33 cellular contexts compared by ENCODE assay signal in genomic region chr4:112176596-112176995, GRCh38. TPM values are rescaled to one million over a fixed set of nuclear protein-coding genes. Genes with fewer than 3 reads are reported as not detected.
DNase-seq lines count a peak whose midpoint lies in the region; ATAC-seq lines count a peak whose summit lies in the region.
"Had no signal": no experiment of that assay in that cellular context is flagged by ENCODE, and none has a peak within 500 bp of the region (broad histone marks: within the 10 kb centered on the region; RNA-seq: fewer than 3 reads in every experiment).

No MANE protein-coding gene starts in this region.

- ATAC-seq in activated naive CD4-positive, alpha-beta T cell treated with anti-CD3 and anti-CD28 coated beads, Interleukin-2, amount 50 U/mL, for 72 hours, result peak; percentile 69 to 70
- peak; percentile 54 for ATAC-seq in HG02642 (IDR thresholded peaks at IDR 0.05; ENCODE audit: poor library complexity, unreplicated experiment)
- no peak for ATAC-seq in left cardiac atrium
- no peak for ATAC-seq in naive thymus-derived CD8-positive, alpha-beta T cell
- ATAC-seq: gastroesophageal sphincter, left colon, Panc1, pancreas, upper lobe of right lung had no signal

- peaks cover 32% of the 10 kb centered on the region for H3K4me1 Mint-ChIP-seq in activated naive CD4-positive, alpha-beta T cell treated with anti-CD3 and anti-CD28 coated beads, Interleukin-2, amount 10 ng/mL, durations not matched to agents 7 days and 5 days
- peaks cover 41% of the 10 kb centered on the region for H3K4me1 Mint-ChIP-seq in T-helper 2 cell treated with Interferon-gamma antibody and Interleukin-4, amounts not matched to agents 5 μg/mL and 100 μg/mL, for 36 hours (ENCODE audit: low read depth)
- peaks cover 10 to 52% (median 39%) of the 10 kb centered on the region in 4 donors for H3K4me1 Mint-ChIP-seq in naive thymus-derived CD8-positive, alpha-beta T cell
- H3K4me1 Mint-ChIP-seq: brain, IgD-negative memory B cell, memory B cell, neural crest cell had no signal

- CTCF ChIA-PET in activated naive CD4-positive, alpha-beta T cell treated with anti-CD3 and anti-CD28 coated beads, Interleukin-2, amount 10 ng/mL, durations not matched to agents 7 days and 5 days (lab: Charles Lee), result interaction anchor here (0.8 to 1.1 kb wide), 2 partner anchors 9 to 58 kb away, joined by 3 read pairs; no protein-coding TSS in a partner anchor

- intact Hi-C loops in left cardiac atrium (cut with DNase I), result no loop called here

- peaks cover 16 to 19% of the 10 kb centered on the region in 2 donors for H3K36me3 Mint-ChIP-seq in activated naive CD4-positive, alpha-beta T cell treated with anti-CD3 and anti-CD28 coated beads, Interleukin-2, amount 50 U/mL, for 72 hours
- peaks cover 4% of the 10 kb centered on the region for H3K36me3 Mint-ChIP-seq in activated naive CD4-positive, alpha-beta T cell treated with anti-CD3 and anti-CD28 coated beads, Interleukin-2, amount 10 ng/mL, durations not matched to agents 7 days and 5 days
- no peaks in the 10 kb centered on the region for H3K36me3 Mint-ChIP-seq in T-helper 2 cell treated with Interferon-gamma antibody and Interleukin-4, amounts not matched to agents 5 μg/mL and 100 μg/mL, for 36 hours (ENCODE audit: low read depth)
- H3K36me3 Mint-ChIP-seq in naive thymus-derived CD8-positive, alpha-beta T cell, result peaks cover 0 to 2% (median 2%) of the 10 kb centered on the region in 3 donors
- H3K36me3 Mint-ChIP-seq: brain, memory B cell had no signal

- H3K27ac Mint-ChIP-seq in activated naive CD4-positive, alpha-beta T cell treated with anti-CD3 and anti-CD28 coated beads, Interleukin-2, amount 50 U/mL, for 72 hours, result no peak overlapping the region
- H3K27ac Mint-ChIP-seq in activated naive CD4-positive, alpha-beta T cell treated with anti-CD3 and anti-CD28 coated beads, Interleukin-2, amount 10 ng/mL, durations not matched to agents 7 days and 5 days, result no peak overlapping the region
- H3K27ac Mint-ChIP-seq in T-helper 2 cell treated with Interferon-gamma antibody and Interleukin-4, amounts not matched to agents 5 μg/mL and 100 μg/mL, for 36 hours, result no peak overlapping the region
- peak overlapping the region in 2 of 10 donors; percentile 16 to 45 for H3K27ac Mint-ChIP-seq in naive thymus-derived CD8-positive, alpha-beta T cell
- H3K27ac Mint-ChIP-seq: activated CD4-positive, alpha-beta T cell treated with anti-CD3 and anti-CD28 coated beads, Interleukin-2, amount 10 ng/mL, durations not matched to agents 7 days and 5 days; brain; IgD-negative memory B cell; memory B cell had no signal

- POLR2A ChIA-PET in naive thymus-derived CD8-positive, alpha-beta T cell (lab: Charles Lee), result interaction anchor here (0.6 kb wide), 1 partner anchor 34 kb away, joined by 4 read pairs; no protein-coding TSS in a partner anchor

- H3K27me3 Mint-ChIP-seq in activated naive CD4-positive, alpha-beta T cell treated with anti-CD3 and anti-CD28 coated beads, Interleukin-2, amount 10 ng/mL, durations not matched to agents 7 days and 5 days, result no peaks in the 10 kb centered on the region
- H3K27me3 Mint-ChIP-seq in T-helper 2 cell treated with Interferon-gamma antibody and Interleukin-4, amounts not matched to agents 5 μg/mL and 100 μg/mL, for 36 hours (ENCODE audit: low read depth), result no peaks in the 10 kb centered on the region
- H3K27me3 Mint-ChIP-seq in naive thymus-derived CD8-positive, alpha-beta T cell, result no peaks in the 10 kb centered on the region
- H3K27me3 Mint-ChIP-seq: activated CD4-positive, alpha-beta T cell treated with anti-CD3 and anti-CD28 coated beads, Interleukin-2, amount 10 ng/mL, durations not matched to agents 7 days and 5 days; IgD-negative memory B cell; memory B cell had no signal

- no peak overlapping the region for H3K4me3 Mint-ChIP-seq in activated naive CD4-positive, alpha-beta T cell treated with anti-CD3 and anti-CD28 coated beads, Interleukin-2, amount 10 ng/mL, durations not matched to agents 7 days and 5 days
- H3K4me3 Mint-ChIP-seq in T-helper 2 cell treated with Interferon-gamma antibody and Interleukin-4, amounts not matched to agents 5 μg/mL and 100 μg/mL, for 36 hours, result peak overlapping the region; percentile 30
- H3K4me3 Mint-ChIP-seq in naive thymus-derived CD8-positive, alpha-beta T cell, result peak overlapping the region in 3 of 10 donors; percentile 5 to 20 (median 15)
- H3K4me3 Mint-ChIP-seq: activated CD4-positive, alpha-beta T cell treated with anti-CD3 and anti-CD28 coated beads, Interleukin-2, amount 10 ng/mL, durations not matched to agents 7 days and 5 days; brain; IgD-negative memory B cell; memory B cell; neural crest cell had no signal

- DNase-seq in activated naive CD4-positive, alpha-beta T cell treated with anti-CD3 and anti-CD28 coated beads, Interleukin-2, amount 50 U/mL, for 72 hours (ENCODE audit: low spot score in 2 of 2), result no peak
- DNase-seq in activated naive CD4-positive, alpha-beta T cell treated with anti-CD3 and anti-CD28 coated beads, Interleukin-2, amount 10 ng/mL, durations not matched to agents 7 days and 5 days, result no peak
- no peak for DNase-seq in T-helper 2 cell treated with Interferon-gamma antibody and Interleukin-4, amounts not matched to agents 5 μg/mL and 100 μg/mL, for 36 hours (ENCODE audit: low spot score)
- peak; percentile 6 for DNase-seq in superior temporal gyrus (ENCODE audit: extremely low spot score)
- no peak for DNase-seq in left cardiac atrium
- no peak for DNase-seq in naive thymus-derived CD8-positive, alpha-beta T cell
- no peak for DNase-seq in DMS79 (lab: John Stamatoyannopoulos, UW)
- DNase-seq: activated CD4-positive, alpha-beta T cell treated with anti-CD3 and anti-CD28 coated beads, Interleukin-2, amount 10 ng/mL, durations not matched to agents 7 days and 5 days; activated effector memory CD4-positive, alpha-beta T cell treated with anti-CD3 and anti-CD28 coated beads, Interleukin-2, amount 50 U/mL, for 16 hours; adrenal gland; BE2C; Caco-2; cerebellar nuclear complex; DND-41; HCEC 1CT; hippocampal formation; left colon; NCI-H1092; NCI-H187; NCI-H2171; NCI-H524; pancreas; SHP77; stimulated activated CD4-positive, alpha-beta T cell treated with anti-CD3 and anti-CD28 coated beads, Interleukin-1b, Interleukin-23, amount 100 ng/mL, for 48 hours; T-helper 9 cell; upper lobe of right lung had no signal

- H3K9me3 Mint-ChIP-seq in activated naive CD4-positive, alpha-beta T cell treated with anti-CD3 and anti-CD28 coated beads, Interleukin-2, amount 50 U/mL, for 72 hours, result no peaks in the 10 kb centered on the region
- no peaks in the 10 kb centered on the region for H3K9me3 Mint-ChIP-seq in activated naive CD4-positive, alpha-beta T cell treated with anti-CD3 and anti-CD28 coated beads, Interleukin-2, amount 10 ng/mL, durations not matched to agents 7 days and 5 days
- no peaks in the 10 kb centered on the region for H3K9me3 Mint-ChIP-seq in T-helper 2 cell treated with Interferon-gamma antibody and Interleukin-4, amounts not matched to agents 5 μg/mL and 100 μg/mL, for 36 hours
- no peaks in the 10 kb centered on the region for H3K9me3 Mint-ChIP-seq in naive thymus-derived CD8-positive, alpha-beta T cell
- H3K9me3 Mint-ChIP-seq: activated CD4-positive, alpha-beta T cell treated with anti-CD3 and anti-CD28 coated beads, Interleukin-2, amount 10 ng/mL, durations not matched to agents 7 days and 5 days; brain; IgD-negative memory B cell; memory B cell; neural crest cell had no signal

RNA-seq across cellular contexts. Expression of gene FAM241A, which starts 31.3 kb away (rescaled TPM):
- total RNA-seq in activated naive CD4-positive, alpha-beta T cell treated with anti-CD3 and anti-CD28 coated beads, Interleukin-2, amount 50 U/mL, for 72 hours, result 1 to 10 TPM; 1.6 to 2.6 TPM
- total RNA-seq in left cardiac atrium, result 1 to 10 TPM; 5.0 to 7.7 TPM
- 1 to 10 TPM; 3.2 to 3.7 TPM for total RNA-seq in naive thymus-derived CD8-positive, alpha-beta T cell
- polyA plus RNA-seq in naive thymus-derived CD8-positive, alpha-beta T cell, result 1 to 10 TPM; 2.8 to 5.3 (median 4.1) TPM

RNA-seq across cellular contexts. Expression of gene AP1AR, which starts 55.0 kb away (rescaled TPM):
- 10 to 100 TPM; 15.0 to 19.2 TPM for total RNA-seq in activated naive CD4-positive, alpha-beta T cell treated with anti-CD3 and anti-CD28 coated beads, Interleukin-2, amount 50 U/mL, for 72 hours
- 10 to 100 TPM in 1 of 2 donors, 1 to 10 TPM in 1; 9.6 to 13.6 TPM for total RNA-seq in left cardiac atrium
- 10 to 100 TPM; 21.3 to 23.7 TPM for total RNA-seq in naive thymus-derived CD8-positive, alpha-beta T cell
- polyA plus RNA-seq in naive thymus-derived CD8-positive, alpha-beta T cell, result 10 to 100 TPM; 16.1 to 28.9 (median 16.8) TPM

Comparison
In these comparisons a context has a peak if more than half of its experiments do, and no peak if none do; other contexts are left out.
1. ATAC-seq: peak in activated naive CD4-positive, alpha-beta T cell treated with anti-CD3 and anti-CD28 coated beads, Interleukin-2, amount 50 U/mL, for 72 hours (2 of 2) and HG02642 (single experiment); none in left cardiac atrium (0 of 2) and naive thymus-derived CD8-positive, alpha-beta T cell (0 of 2).